ENCODE assay signal across 16 cellular contexts in genomic region chr22:36743591-36744412, GRCh38. TPM values are rescaled to one million over a fixed set of nuclear protein-coding genes. Genes with fewer than 3 reads are reported as not detected.
"Had no signal": no experiment of that assay in that cellular context is flagged by ENCODE, and none has a peak within 500 bp of the region (broad histone marks: within the 10 kb centered on the region; RNA-seq: fewer than 3 reads in every experiment).

No MANE protein-coding gene starts in this region.

- H3K36me3 Mint-ChIP-seq: activated CD8-positive, alpha-beta memory T cell treated with anti-CD3 and anti-CD28 coated beads, Interleukin-2, amount 10 ng/mL, durations not matched to agents 7 days and 5 days; activated naive CD8-positive, alpha-beta T cell treated with anti-CD3 and anti-CD28 coated beads for 36 hours; immature natural killer cell had no signal

- H3K9me3 Mint-ChIP-seq: immature natural killer cell had no signal

- H3K4me3 ChIP-seq: esophagus squamous epithelium, pancreas, skin epidermis, tibial nerve had no signal

- H3K27me3 ChIP-seq: pancreas had no signal

- ATAC-seq: activated CD8-positive, alpha-beta memory T cell treated with anti-CD3 and anti-CD28 coated beads, Interleukin-2, amount 10 ng/mL, durations not matched to agents 7 days and 5 days; naive thymus-derived CD8-positive, alpha-beta T cell; pancreas had no signal

- H3K4me3 Mint-ChIP-seq: activated CD8-positive, alpha-beta memory T cell treated with anti-CD3 and anti-CD28 coated beads, Interleukin-2, amount 10 ng/mL, durations not matched to agents 7 days and 5 days; activated naive CD8-positive, alpha-beta T cell treated with anti-CD3 and anti-CD28 coated beads for 36 hours; immature natural killer cell; naive thymus-derived CD8-positive, alpha-beta T cell had no signal

- H3K4me1 ChIP-seq: pancreas, tibial nerve had no signal

- H3K4me1 Mint-ChIP-seq: activated CD8-positive, alpha-beta memory T cell treated with anti-CD3 and anti-CD28 coated beads, Interleukin-2, amount 10 ng/mL, durations not matched to agents 7 days and 5 days; activated naive CD8-positive, alpha-beta T cell treated with anti-CD3 and anti-CD28 coated beads for 36 hours; immature natural killer cell; naive thymus-derived CD8-positive, alpha-beta T cell had no signal

- H3K36me3 ChIP-seq: esophagus squamous epithelium, pancreas, tibial nerve had no signal

- H3K27ac Mint-ChIP-seq: activated CD8-positive, alpha-beta memory T cell treated with anti-CD3 and anti-CD28 coated beads, Interleukin-2, amount 10 ng/mL, durations not matched to agents 7 days and 5 days; activated naive CD8-positive, alpha-beta T cell treated with anti-CD3 and anti-CD28 coated beads for 36 hours; immature natural killer cell had no signal

- FAIRE-seq: pancreas had no signal

- H3K9me3 ChIP-seq: esophagus squamous epithelium, pancreas had no signal

- H3K27ac ChIP-seq: esophagus squamous epithelium, pancreas, skin epidermis, tibial nerve had no signal

- DNase-seq: activated CD4-positive, alpha-beta T cell treated with anti-CD3 and anti-CD28 coated beads for 1 hour; activated CD4-positive, alpha-beta T cell treated with anti-CD3 and anti-CD28 coated beads, Interleukin-2, amount 50 U/mL, for 48 hours; activated CD8-positive, alpha-beta memory T cell treated with anti-CD3 and anti-CD28 coated beads, Interleukin-2, amount 10 ng/mL, durations not matched to agents 7 days and 5 days; activated gamma-delta T cell treated with Interleukin-2 at 50 U/mL for 16 hours; activated naive CD8-positive, alpha-beta T cell treated with anti-CD3 and anti-CD28 coated beads for 36 hours; activated T-cell treated with anti-CD3 and anti-CD28 coated beads, Interleukin-2, amount 50 U/mL, for 48 hours; anterior cingulate cortex; esophagus squamous epithelium; foreskin fibroblast; immature natural killer cell; mammary epithelial cell; naive thymus-derived CD8-positive, alpha-beta T cell had no signal

RNA-seq across cellular contexts. Expression of gene CACNG2, which starts 40.2 kb away (rescaled TPM):
- total RNA-seq: activated CD8-positive, alpha-beta memory T cell treated with anti-CD3 and anti-CD28 coated beads, Interleukin-2, amount 10 ng/mL, durations not matched to agents 7 days and 5 days; activated naive CD8-positive, alpha-beta T cell treated with anti-CD3 and anti-CD28 coated beads for 36 hours; esophagus squamous epithelium; mammary epithelial cell; mononuclear cell; naive thymus-derived CD8-positive, alpha-beta T cell; pancreas; tibial nerve had no signal
- polyA plus RNA-seq: immature natural killer cell; mammary epithelial cell; naive thymus-derived CD8-positive, alpha-beta T cell had no signal
